ENCODE assay signal across 26 cellular contexts in genomic region chr14:34172052-34172451, GRCh38.
"Had no signal": no experiment of that assay in that cellular context is flagged by ENCODE, and none has a peak within 500 bp of the region (broad histone marks: within the 10 kb centered on the region; RNA-seq: fewer than 3 reads in every experiment).

No MANE protein-coding gene starts in this region.

- H3K27ac ChIP-seq: brain microvascular endothelial cell, coronary artery had no signal

- H3K27ac Mint-ChIP-seq: activated CD4-positive, alpha-beta memory T cell treated with anti-CD3 and anti-CD28 coated beads, Interleukin-2, amount 10 ng/mL, durations not matched to agents 7 days and 5 days; activated CD4-positive, alpha-beta T cell treated with anti-CD3 and anti-CD28 coated beads, Interleukin-2, amount 10 ng/mL, durations not matched to agents 7 days and 5 days; activated naive CD8-positive, alpha-beta T cell; activated T-cell treated with anti-CD3 and anti-CD28 coated beads, Interleukin-2, amount 50 U/mL, for 24 hours; activated T-cell treated with anti-CD3 and anti-CD28 coated beads, Interleukin-2, amount 50 U/mL, for 72 hours; dendritic cell treated with granulocyte-macrophage colony-stimulating factor and Interleukin-4, amounts not matched to agents 40 ng/mL and 50 ng/mL, for 4 days; endodermal cell; WTC11 had no signal

- H3K4me1 Mint-ChIP-seq: activated CD4-positive, alpha-beta memory T cell treated with anti-CD3 and anti-CD28 coated beads, Interleukin-2, amount 10 ng/mL, durations not matched to agents 7 days and 5 days; activated CD4-positive, alpha-beta T cell treated with anti-CD3 and anti-CD28 coated beads, Interleukin-2, amount 10 ng/mL, durations not matched to agents 7 days and 5 days; central memory CD8-positive, alpha-beta T cell; endodermal cell; WTC11 had no signal

- H3K27me3 ChIP-seq: brain microvascular endothelial cell, dorsolateral prefrontal cortex had no signal

- H3K27me3 Mint-ChIP-seq: activated naive CD8-positive, alpha-beta T cell; activated T-cell treated with anti-CD3 and anti-CD28 coated beads, Interleukin-2, amount 50 U/mL, for 24 hours; central memory CD8-positive, alpha-beta T cell had no signal

- H3K4me3 Mint-ChIP-seq: activated CD4-positive, alpha-beta memory T cell treated with anti-CD3 and anti-CD28 coated beads, Interleukin-2, amount 10 ng/mL, durations not matched to agents 7 days and 5 days; activated CD4-positive, alpha-beta T cell treated with anti-CD3 and anti-CD28 coated beads, Interleukin-2, amount 10 ng/mL, durations not matched to agents 7 days and 5 days; activated naive CD8-positive, alpha-beta T cell; activated T-cell treated with anti-CD3 and anti-CD28 coated beads, Interleukin-2, amount 50 U/mL, for 24 hours; activated T-cell treated with anti-CD3 and anti-CD28 coated beads, Interleukin-2, amount 50 U/mL, for 72 hours; central memory CD8-positive, alpha-beta T cell; dendritic cell treated with granulocyte-macrophage colony-stimulating factor and Interleukin-4, amounts not matched to agents 40 ng/mL and 50 ng/mL, for 4 days; endodermal cell; WTC11 had no signal

- H3K4me3 ChIP-seq: coronary artery, dorsolateral prefrontal cortex had no signal

- ATAC-seq: activated T-cell treated with anti-CD3 and anti-CD28 coated beads, Interleukin-2, amount 50 U/mL, for 72 hours; esophagus mucosa; WTC11 had no signal

- DNase-seq: activated CD4-positive, alpha-beta memory T cell treated with anti-CD3 and anti-CD28 coated beads, Interleukin-2, amount 10 ng/mL, durations not matched to agents 7 days and 5 days; activated CD4-positive, alpha-beta T cell treated with anti-CD3 and anti-CD28 coated beads for 1 hour; activated CD4-positive, alpha-beta T cell treated with anti-CD3 and anti-CD28 coated beads for 4 hours; activated CD4-positive, alpha-beta T cell treated with anti-CD3 and anti-CD28 coated beads, Interleukin-2, amount 10 ng/mL, durations not matched to agents 7 days and 5 days; activated CD4-positive, alpha-beta T cell treated with anti-CD3 and anti-CD28 coated beads, Interleukin-2, amount 50 U/mL, for 4 hours; activated CD8-positive, alpha-beta memory T cell treated with anti-CD3 and anti-CD28 coated beads, Interleukin-2, amount 50 U/mL, for 48 hours; activated gamma-delta T cell treated with Interleukin-2 at 50 U/mL for 16 hours; activated naive CD4-positive, alpha-beta T cell treated with anti-CD3 and anti-CD28 coated beads, Interleukin-2, amount 50 U/mL, for 16 hours; activated naive CD4-positive, alpha-beta T cell treated with Interleukin-2 at 50 U/mL for 16 hours; activated T-cell treated with anti-CD3 and anti-CD28 coated beads for 4 hours; activated T-cell treated with anti-CD3 and anti-CD28 coated beads, Interleukin-2, amount 50 U/mL, for 24 hours; activated T-cell treated with anti-CD3 and anti-CD28 coated beads, Interleukin-2, amount 50 U/mL, for 72 hours; amniotic stem cell; brain microvascular endothelial cell; dorsolateral prefrontal cortex; effector memory CD4-positive, alpha-beta T cell; endodermal cell; foreskin fibroblast; head of caudate nucleus; T-helper 2 cell had no signal

- H3K36me3 ChIP-seq: brain microvascular endothelial cell had no signal

- H3K9me3 Mint-ChIP-seq: activated CD4-positive, alpha-beta memory T cell treated with anti-CD3 and anti-CD28 coated beads, Interleukin-2, amount 10 ng/mL, durations not matched to agents 7 days and 5 days; activated CD4-positive, alpha-beta T cell treated with anti-CD3 and anti-CD28 coated beads, Interleukin-2, amount 10 ng/mL, durations not matched to agents 7 days and 5 days; activated T-cell treated with anti-CD3 and anti-CD28 coated beads, Interleukin-2, amount 50 U/mL, for 24 hours; activated T-cell treated with anti-CD3 and anti-CD28 coated beads, Interleukin-2, amount 50 U/mL, for 72 hours; central memory CD8-positive, alpha-beta T cell; dendritic cell treated with granulocyte-macrophage colony-stimulating factor and Interleukin-4, amounts not matched to agents 40 ng/mL and 50 ng/mL, for 4 days; endodermal cell; WTC11 had no signal

- H3K36me3 Mint-ChIP-seq: activated naive CD8-positive, alpha-beta T cell; WTC11 had no signal
